ENCODE assay signal across 8 cellular contexts in the genomic region with DNA sequence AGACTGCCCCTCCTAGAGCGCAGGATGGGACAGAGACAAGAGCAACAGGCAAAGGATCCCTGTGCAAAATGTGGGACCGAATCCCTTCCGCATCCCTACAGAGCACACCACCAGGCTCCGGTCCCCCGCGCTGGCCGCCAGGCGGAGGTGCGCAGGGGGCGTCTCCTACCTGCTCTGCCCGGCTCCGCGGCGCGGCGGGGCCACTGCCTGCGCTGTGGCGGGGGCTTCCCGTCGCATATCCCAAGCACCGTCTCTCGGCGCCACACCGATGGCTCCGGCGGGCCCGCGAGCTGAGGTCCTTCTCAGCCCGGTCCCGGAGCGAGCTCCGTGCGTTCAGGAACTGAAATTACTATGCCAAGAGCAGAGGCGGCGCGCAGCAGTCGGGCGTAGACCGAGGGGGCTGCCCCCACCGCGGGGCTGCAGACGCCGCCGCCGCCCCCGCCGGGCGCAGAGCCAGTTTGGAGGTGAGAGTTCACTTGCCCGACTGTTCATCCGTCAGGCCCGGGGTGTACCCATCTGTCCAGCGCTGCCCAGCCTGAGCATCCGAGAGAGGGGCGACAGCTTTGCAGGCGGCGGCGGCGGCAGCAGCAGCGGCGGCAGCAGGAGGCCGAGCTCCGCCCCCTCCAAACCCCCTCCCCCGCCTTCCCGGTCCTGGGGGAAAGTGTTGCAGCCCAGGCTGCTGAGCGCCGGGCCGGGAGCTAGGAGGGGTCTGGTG. TPM values are rescaled to one million over a fixed set of nuclear protein-coding genes. Genes with fewer than 3 reads are reported as not detected.
DNase-seq lines count a peak whose midpoint lies in the region; ATAC-seq, FAIRE-seq and TF ChIP-seq lines count a peak whose summit lies in the region.

A gene (minus strand): TSS at position 355 of the 715 bp plus-strand sequence. CDS start 57,690 bp downstream, outside the sequence.

- H3K27ac Mint-ChIP-seq in activated CD8-positive, alpha-beta memory T cell treated with anti-CD3 and anti-CD28 coated beads, Interleukin-2, amount 10 ng/mL, durations not matched to agents 7 days and 5 days, result peak within 1 kb of the TSS; percentile 96

- no peak for TF ChIP-seq CTCF in H1 (IDR thresholded peaks at IDR 0.05; ENCODE audit: control extremely low read depth in 1 of 3, insufficient read depth in 1 of 3, low read depth in 1 of 3, low read length in 3 of 3)

- TF ChIP-seq RAD21 in H1 (IDR thresholded peaks at IDR 0.05 in 1 of 2, conservative IDR thresholded peaks at IDR 0.05 in 1 of 2; ENCODE audit: low read depth in 2 of 2, low read length in 2 of 2), result peak in 1 of 2 experiments; percentile 4; a peak in 1 of 4 replicates

- H4K5ac ChIP-seq in H1 (ENCODE audit: insufficient read length, low read depth, low read length), result no peak within 1 kb of the TSS

- no peak within 1 kb of the TSS for H2BK20ac ChIP-seq in H1 (ENCODE audit: low read length)

- no peak for TF ChIP-seq EP300 in H1 (IDR thresholded peaks at IDR 0.05; ENCODE audit: borderline replicate concordance in 1 of 2, low read depth in 2 of 2, low read length in 2 of 2)

- H3K23me2 ChIP-seq in H1 (ENCODE audit: low read depth, low read length), result peaks cover 5% of the 10 kb centered on the region

- H3K4me3 ChIP-seq in H1 (ENCODE audit: extremely low read depth in 1 of 4, insufficient read depth in 2 of 4, low read depth in 3 of 4, low read length in 4 of 4) (peak within 1 kb of the TSS; percentile 65 to 97 (median 72)), mononuclear cell (ENCODE audit: low read length) (peak within 1 kb of the TSS; percentile 74)

- H3K23ac ChIP-seq in H1 (ENCODE audit: insufficient read length), result no peak within 1 kb of the TSS

- TF ChIP-seq POLR2A in H1 (IDR thresholded peaks at IDR 0.05; ENCODE audit: control extremely low read depth in 1 of 2, low read depth in 2 of 2, low read length in 2 of 2), result no peak

- H2BK15ac ChIP-seq in H1 (ENCODE audit: low read length), result peak within 1 kb of the TSS; percentile 47; the same call in 1 of the 2 replicates

- CTCF ChIA-PET in activated CD8-positive, alpha-beta memory T cell treated with anti-CD3 and anti-CD28 coated beads, Interleukin-2, amount 10 ng/mL, durations not matched to agents 7 days and 5 days (lab: Charles Lee), result interaction anchor here (1.1 to 1.6 kb wide), 5 partner anchors 9 to 128 kb away, joined by 3 to 7 read pairs (median 5); no protein-coding TSS in a partner anchor
- CTCF ChIA-PET in H1 (lab: Charles Lee; ENCODE audit: partially characterized antibody), result interaction anchor here (0.8 to 1.6 kb wide), 2 partner anchors 53 to 128 kb away, joined by 3 to 5 read pairs; no protein-coding TSS in a partner anchor

- 2% methylated on average over 50 of the region's 67 CpGs; no CpG with 5 or more reads in 1 of the 2 experiments for WGBS in H1 (ENCODE audit: extremely low coverage in 1 of 2, insufficient coverage in 1 of 2, insufficient read length in 1 of 2, insufficient replicate concordance in 2 of 2, low coverage in 1 of 2, low lambda C conversion rate in 2 of 2, missing lambda C conversion rate in 1 of 2), 2 experiments

- H3K4ac ChIP-seq in H1 (replicated peaks; ENCODE audit: insufficient read length, low read depth, low read length), result no peak within 1 kb of the TSS

- no peaks in the 10 kb centered on the region for H4K20me1 ChIP-seq in H1 (replicated peaks in 1 of 2; ENCODE audit: control insufficient read depth in 1 of 2, insufficient read depth in 2 of 2, low read length in 2 of 2)

- no peaks in the 10 kb centered on the region for H3K79me2 ChIP-seq in H1 (ENCODE audit: control insufficient read depth in 1 of 2, insufficient read depth in 2 of 2, low read length in 2 of 2)

- H3K18ac ChIP-seq in H1 (ENCODE audit: extremely low read depth, low read length), result peak within 1 kb of the TSS; percentile 63; the same call in 1 of the 2 replicates

- FAIRE-seq in H1 (lab: Jason Lieb, UNC), result no peak

- H3K9me3 ChIP-seq in H1 (ENCODE audit: insufficient read depth in 2 of 2, low read depth in 1 of 2, low read length in 1 of 2) (no peaks in the 10 kb centered on the region), mononuclear cell (ENCODE audit: low read depth, low read length) (no peaks in the 10 kb centered on the region)

- H3K27ac ChIP-seq in H1 (ENCODE audit: low read depth, low read length), result no peak within 1 kb of the TSS

- DNase-seq in GM03348 (ENCODE audit: low spot score) (peak; percentile 59), NCI-H345 (lab: John Stamatoyannopoulos, UW) (peak; percentile 48), H1 (ENCODE audit: low read depth in 1 of 2, low spot score in 2 of 2) (peak in 1 of 2 experiments; percentile 81), ureter (ENCODE audit: low spot score) (no peak)
- DNase-seq in activated CD8-positive, alpha-beta memory T cell treated with anti-CD3 and anti-CD28 coated beads, Interleukin-2, amount 10 ng/mL, durations not matched to agents 7 days and 5 days, result peak; percentile 73
- peak; percentile 40 to 56 for DNase-seq in stimulated activated CD8-positive, alpha-beta memory T cell treated with anti-CD3 and anti-CD28 coated beads, Interleukin-4, amount 100 ng/mL, for 4 hours (ENCODE audit: low read depth in 2 of 2, low spot score in 1 of 2)

- H4K8ac ChIP-seq in H1 (ENCODE audit: extremely low read depth, insufficient read depth, low read length), result peak within 1 kb of the TSS; percentile 87; the same call in 1 of the 2 replicates

- H3K27me3 ChIP-seq in H1 (replicated peaks in 1 of 4; ENCODE audit: control insufficient read depth in 3 of 4, extremely low read depth in 1 of 4, insufficient read depth in 3 of 4, low read length in 3 of 4), result peaks cover 0 to 10% (median 7%) of the 10 kb centered on the region in 4 experiments; a peak in 5 of 7 replicates
- H3K27me3 ChIP-seq in mononuclear cell (ENCODE audit: insufficient read depth, low read length), result no peaks in the 10 kb centered on the region

- H3K4me2 ChIP-seq in H1 (ENCODE audit: insufficient read depth in 1 of 2, low read depth in 2 of 2, low read length in 2 of 2), result peak within 1 kb of the TSS; percentile 95 to 96

- no peak within 1 kb of the TSS for H2AK5ac ChIP-seq in H1 (ENCODE audit: low read depth, low read length)

- POLR2A ChIA-PET in H1 (lab: Charles Lee; ENCODE audit: partially characterized antibody), result interaction anchor here (0.9 to 1.6 kb wide), 3 partner anchors 10 to 25 kb away, joined by 3 read pairs; no protein-coding TSS in a partner anchor

- peak within 1 kb of the TSS; percentile 19; the same call in 1 of the 2 replicates for H2BK12ac ChIP-seq in H1 (ENCODE audit: low read depth, low read length)

- ATAC-seq in HG02588 (IDR thresholded peaks at IDR 0.05; ENCODE audit: unreplicated experiment), result peak; percentile 89
- peak; percentile 56 for ATAC-seq in activated CD8-positive, alpha-beta memory T cell treated with anti-CD3 and anti-CD28 coated beads, Interleukin-2, amount 10 ng/mL, durations not matched to agents 7 days and 5 days

- no peak within 1 kb of the TSS for H2BK120ac ChIP-seq in H1 (replicated peaks; ENCODE audit: low read depth, low read length)

- peak within 1 kb of the TSS; percentile 17 for H4K91ac ChIP-seq in H1 (replicated peaks; ENCODE audit: insufficient read length, low read length)

- H3K79me1 ChIP-seq in H1 (ENCODE audit: low read depth, low read length), result no peaks in the 10 kb centered on the region

- no peak within 1 kb of the TSS for H3K14ac ChIP-seq in H1 (ENCODE audit: insufficient read length)

- no peaks in the 10 kb centered on the region for H3K27me3 Mint-ChIP-seq in activated CD8-positive, alpha-beta memory T cell treated with anti-CD3 and anti-CD28 coated beads, Interleukin-2, amount 10 ng/mL, durations not matched to agents 7 days and 5 days

- H3K4me1 ChIP-seq in H1 (replicated peaks in 1 of 4; ENCODE audit: control insufficient read depth in 3 of 4, insufficient read depth in 4 of 4, low read length in 3 of 4) (peaks cover 2 to 11% (median 6%) of the 10 kb centered on the region in 4 experiments; a peak in 4 of 7 replicates), mononuclear cell (ENCODE audit: insufficient read depth, low read length) (peaks cover 47% of the 10 kb centered on the region)

- peak within 1 kb of the TSS; percentile 98 for H2AFZ ChIP-seq in H1 (ENCODE audit: low read length)

- H3K9me3 Mint-ChIP-seq in activated CD8-positive, alpha-beta memory T cell treated with anti-CD3 and anti-CD28 coated beads, Interleukin-2, amount 10 ng/mL, durations not matched to agents 7 days and 5 days (ENCODE audit: low read depth), result no peaks in the 10 kb centered on the region

- peak within 1 kb of the TSS; percentile 95 for H3K4me3 Mint-ChIP-seq in activated CD8-positive, alpha-beta memory T cell treated with anti-CD3 and anti-CD28 coated beads, Interleukin-2, amount 10 ng/mL, durations not matched to agents 7 days and 5 days

- peak within 1 kb of the TSS in 1 of 4 experiments; percentile 16; a peak in 1 of 7 replicates for H3K9ac ChIP-seq in H1 (replicated peaks in 1 of 4; ENCODE audit: extremely low read depth in 1 of 4, low read depth in 3 of 4, low read length in 3 of 4)

- no peaks in the 10 kb centered on the region for H3K36me3 ChIP-seq in H1 (ENCODE audit: control insufficient read depth in 2 of 4, insufficient read depth in 4 of 4, low read length in 3 of 4)

- no peak within 1 kb of the TSS for H3K56ac ChIP-seq in H1 (replicated peaks; ENCODE audit: insufficient read length, low read depth, low read length)

- peaks cover 37% of the 10 kb centered on the region for H3K36me3 Mint-ChIP-seq in activated CD8-positive, alpha-beta memory T cell treated with anti-CD3 and anti-CD28 coated beads, Interleukin-2, amount 10 ng/mL, durations not matched to agents 7 days and 5 days

- peaks cover 36% of the 10 kb centered on the region for H3K4me1 Mint-ChIP-seq in activated CD8-positive, alpha-beta memory T cell treated with anti-CD3 and anti-CD28 coated beads, Interleukin-2, amount 10 ng/mL, durations not matched to agents 7 days and 5 days

- H2BK5ac ChIP-seq in H1 (ENCODE audit: low read depth, low read length), result no peak within 1 kb of the TSS; the same call in 1 of the 2 replicates

TF ChIP-seq in H1, 55 proteins besides CTCF, POLR2A, EP300 and RAD21 (continues in another document):
- peak; percentile 4 for TF ChIP-seq TAF7 (optimal IDR thresholded peaks at IDR 0.05; ENCODE audit: borderline replicate concordance, low read depth, low read length)
- TF ChIP-seq SUZ12 (IDR thresholded peaks at IDR 0.05; ENCODE audit: low read length), result peak; percentile 55

RNA-seq across cellular contexts. Expression of the gene that starts here (rescaled TPM):
- total RNA-seq in activated CD8-positive, alpha-beta memory T cell treated with anti-CD3 and anti-CD28 coated beads, Interleukin-2, amount 10 ng/mL, durations not matched to agents 7 days and 5 days, result 10 to 100 TPM; 66.9 to 67.5 TPM
- total RNA-seq in H1 (2021; fragmentation: NEBNext Ultra II Directional; extraction: Animal tissue kit (Norgen Biotek cat#: 25700)), result 1.4 and 1.6 TPM in 2 replicates
- polyA plus RNA-seq in H1 (2011; rRNA removed), result 0.16 and 0.17 TPM in 2 replicates
- 0.18 TPM for polyA plus RNA-seq in H1 (2011; cell fraction: cytosol; rRNA removed)
- 0.41 TPM for polyA plus RNA-seq in H1 (2011; cell fraction: nucleus; rRNA removed)
- polyA plus RNA-seq in H1 (2012, experiment 1 of 2), result 0.29 to 0.43 TPM (median 0.41 TPM) in 4 replicates
- 0.04 TPM for polyA plus RNA-seq in H1 (2012, experiment 2 of 2)
- polyA plus RNA-seq in H1 (2013, experiment 1 of 2), result 0.43 TPM
- polyA plus RNA-seq in H1 (2013, experiment 2 of 2), result 0.44 TPM
- polyA minus RNA-seq in H1 (2011; rRNA and poly(A)+ RNA removed), result 1.4 and 1.8 TPM in 2 replicates
- 0.73 TPM for polyA minus RNA-seq in H1 (2011; cell fraction: cytosol; rRNA and poly(A)+ RNA removed)
- polyA minus RNA-seq in H1 (2011; cell fraction: nucleus; rRNA and poly(A)+ RNA removed), result 1.9 TPM
- total RNA-seq in mononuclear cell (51.6 TPM), ureter (3.5 TPM)

Comparison
In these comparisons a context has a peak if more than half of its experiments do, and no peak if none do; other contexts are left out.
1. RNA of the gene that starts here (total RNA-seq): 66.9 to 67.5 TPM in activated CD8-positive, alpha-beta memory T cell treated with anti-CD3 and anti-CD28 coated beads, Interleukin-2, amount 10 ng/mL, durations not matched to agents 7 days and 5 days and 51.6 TPM in mononuclear cell (single experiment); 3.5 TPM in ureter (single experiment) and 1.4 to 1.6 TPM in H1; every median in the first group is over 10 times any median in the second.